In genomic region chr15:36251450-36251849, GRCh38 we compare ENCODE assay signal across 30 cellular contexts.
DNase-seq lines count a peak whose midpoint lies in the region; ATAC-seq and TF ChIP-seq lines count a peak whose summit lies in the region.
"Had no signal": no experiment of that assay in that cellular context is flagged by ENCODE, and none has a peak within 500 bp of the region (broad histone marks: within the 10 kb centered on the region; RNA-seq: fewer than 3 reads in every experiment).

No MANE protein-coding gene starts in this region.

- no peak overlapping the region for H2BK15ac ChIP-seq in IMR-90 (ENCODE audit: low read depth, low read length)

- no peak overlapping the region for H3K23ac ChIP-seq in IMR-90 (ENCODE audit: low read depth, low read length)

- no peak overlapping the region for H2AK9ac ChIP-seq in IMR-90 (replicated peaks; ENCODE audit: low read depth, low read length, poor library complexity)

- no peak overlapping the region for H3K9ac ChIP-seq in IMR-90 (ENCODE audit: low read depth, low read length)

- no peak overlapping the region for H3K56ac ChIP-seq in IMR-90 (ENCODE audit: extremely low read depth, insufficient read depth, low read length)

- H3K18ac ChIP-seq in IMR-90 (ENCODE audit: low read depth, low read length) = no peak overlapping the region

- H3K4me3 ChIP-seq in IMR-90 (ENCODE audit: insufficient read depth, low read depth, low read length) (no peak overlapping the region), choroid plexus epithelial cell (ENCODE audit: low read depth, low read length) (no peak overlapping the region)
- H3K4me3 ChIP-seq: body of pancreas, esophagus muscularis mucosa, MG63, upper lobe of right lung had no signal

- H3K4me1 ChIP-seq in IMR-90 (ENCODE audit: control insufficient read depth, insufficient read depth, low read length) = no peaks in the 10 kb centered on the region
- H3K4me1 ChIP-seq: BE2C, body of pancreas, upper lobe of right lung had no signal

- BruUV-seq in IMR-90 (replicated peaks; lab: Mats Ljungman, UMichigan) = no TSS peak

- H3K9me3 ChIP-seq in IMR-90 (ENCODE audit: control insufficient read depth, insufficient read depth, low read length) = no peaks in the 10 kb centered on the region
- H3K9me3 ChIP-seq: BE2C, body of pancreas, esophagus muscularis mucosa, MG63, upper lobe of right lung had no signal

- H4K20me1 ChIP-seq in IMR-90 (ENCODE audit: insufficient read depth, low read length) = no peaks in the 10 kb centered on the region

- in situ Hi-C loops in IMR-90 (cut with MboI; ENCODE audit: low sequenced_read_pairs) = no loop called here

- H4K8ac ChIP-seq in IMR-90 (ENCODE audit: low read depth in 2 of 2, low read length in 2 of 2) = no peak overlapping the region

- intact Hi-C loops in IMR-90 (cut with micrococcal nuclease) = no loop called here

- H3K4ac ChIP-seq in IMR-90 (ENCODE audit: low read depth, low read length) = no peak overlapping the region

- H4K91ac ChIP-seq in IMR-90 (ENCODE audit: insufficient read depth, low read depth, low read length) = no peak overlapping the region

- no peak overlapping the region for H3K27ac ChIP-seq in IMR-90 (ENCODE audit: insufficient read depth, low read length)
- H3K27ac ChIP-seq: body of pancreas, esophagus muscularis mucosa, upper lobe of right lung had no signal

- no peaks in the 10 kb centered on the region for H3K36me3 ChIP-seq in IMR-90 (ENCODE audit: control insufficient read depth, insufficient read depth, low read length)
- H3K36me3 ChIP-seq: BE2C, esophagus muscularis mucosa, MG63, upper lobe of right lung had no signal

- POLR2A ChIA-PET in IMR-90 (lab: Charles Lee; ENCODE audit: unreplicated experiment) = no interaction called here

- H3K79me1 ChIP-seq in IMR-90 (ENCODE audit: low read depth in 1 of 2, low read length in 2 of 2) = no peaks in the 10 kb centered on the region

- WGBS in IMR-90 (ENCODE audit: extremely low coverage in 2 of 2, insufficient read length in 1 of 2), 2 experiments = no CpG with 5 or more reads among the region's 1 CpG

- H3K27me3 ChIP-seq in IMR-90 (ENCODE audit: control insufficient read depth, insufficient read depth, low read length) = no peaks in the 10 kb centered on the region
- H3K27me3 ChIP-seq: BE2C, body of pancreas, esophagus muscularis mucosa, MG63, upper lobe of right lung had no signal

- peak; percentile 44; the same call in 1 of the 2 replicates for ATAC-seq in IMR-90 (ENCODE audit: low read depth)
- ATAC-seq: activated CD8-positive, alpha-beta T cell treated with anti-CD3 and anti-CD28 coated beads for 36 hours; body of pancreas; Panc1; upper lobe of right lung had no signal

- H3K14ac ChIP-seq in IMR-90 (replicated peaks; ENCODE audit: low read depth, low read length) = no peak overlapping the region

- no peak for TF ChIP-seq POLR2A in IMR-90 (IDR thresholded peaks at IDR 0.05; ENCODE audit: low read depth, low read length)

- CTCF ChIA-PET in IMR-90 (lab: Yijun Ruan, JAX) = interaction anchor here (1.5 kb wide), 1 partner anchor 13 kb away, joined by 3 read pairs; no protein-coding TSS in a partner anchor

- no peak overlapping the region for H4K5ac ChIP-seq in IMR-90 (ENCODE audit: low read depth, low read length)

- no peak overlapping the region for H2AK5ac ChIP-seq in IMR-90 (ENCODE audit: low read depth, low read length)

- no peak overlapping the region for H2BK20ac ChIP-seq in IMR-90 (ENCODE audit: low read depth, low read length)

- dilution Hi-C loops in IMR-90 (cut with HindIII; ENCODE audit: low sequenced_read_pairs, unreplicated experiment) = no loop called here

- no peak overlapping the region for H3K4me2 ChIP-seq in IMR-90 (ENCODE audit: low read depth, low read length)

- no peaks in the 10 kb centered on the region for H3K9me1 ChIP-seq in IMR-90 (ENCODE audit: insufficient read depth, low read length)

- H2AFZ ChIP-seq in IMR-90 (replicated peaks; ENCODE audit: low read length, poor library complexity) = no peak overlapping the region

- no peak for TF ChIP-seq RAD21 in IMR-90 (IDR thresholded peaks at IDR 0.05; ENCODE audit: low read length)

- no peak overlapping the region for H2BK5ac ChIP-seq in IMR-90 (ENCODE audit: low read depth, low read length, poor library complexity, severe bottlenecking)

- TF ChIP-seq CTCF in IMR-90 (conservative IDR thresholded peaks at IDR 0.05; ENCODE audit: low read depth, low read length) (no peak; the same call in 1 of the 2 replicates), choroid plexus epithelial cell (conservative IDR thresholded peaks at IDR 0.05; ENCODE audit: low read depth, low read length) (peak; percentile 46)

- no peak overlapping the region for H2BK120ac ChIP-seq in IMR-90 (ENCODE audit: low read depth, low read length)

- DNase-seq in ELR (ENCODE audit: low read depth) (peak; percentile 1), IMR-90 (no peak), choroid plexus epithelial cell (ENCODE audit: low read depth) (peak; percentile 47), iPS-NIHi7 (ENCODE audit: extremely low spot score) (peak; percentile 12), GF-D8 (lab: John Stamatoyannopoulos, UW) (no peak), HPDE6-E6E7 (ENCODE audit: extremely low spot score) (no peak), NCI-H524 (lab: John Stamatoyannopoulos, UW) (no peak)
- no peak for DNase-seq in stimulated activated naive CD4-positive, alpha-beta T cell (lab: John Stamatoyannopoulos, UW)
- DNase-seq: activated CD4-positive, alpha-beta T cell treated with anti-CD3 and anti-CD28 coated beads for 1 hour; activated CD8-positive, alpha-beta T cell treated with anti-CD3 and anti-CD28 coated beads for 36 hours; activated effector memory CD4-positive, alpha-beta T cell treated with anti-CD3 and anti-CD28 coated beads, Interleukin-2, amount 50 U/mL, for 16 hours; activated naive CD8-positive, alpha-beta T cell treated with anti-CD3 and anti-CD28 coated beads, Interleukin-2, amount 10 ng/mL, durations not matched to agents 7 days and 5 days; BE2C; body of pancreas; DMS53; effector CD8-positive, alpha-beta T cell; HCEC 1CT; head of caudate nucleus; MG63; naive B cell; NCI-H1417; NCI-H2107; NCI-H446 treated with DMSO at 0.1 percent for 48 hours; NK-92 treated with Interleukin-12 subunit alpha and Interleukin-12 subunit beta, amount 100 ng/mL, for 24 hours; small intestine; stimulated activated CD4-positive, alpha-beta T cell treated with anti-CD3 and anti-CD28 coated beads, Interleukin-2, amount 100 ng/mL, for 24 hours; substantia nigra; upper lobe of right lung had no signal

TF ChIP-seq in IMR-90, 13 proteins besides CTCF, POLR2A, EP300 and RAD21:
- TF ChIP-seq BHLHE40 (IDR thresholded peaks at IDR 0.05; ENCODE audit: low read depth, low read length) (no peak), FOS (IDR thresholded peaks at IDR 0.05; ENCODE audit: low read depth, low read length) (no peak), MAFK (IDR thresholded peaks at IDR 0.05; ENCODE audit: low read depth, low read length) (no peak), RCOR1 (IDR thresholded peaks at IDR 0.05; ENCODE audit: insufficient replicate concordance, low read length) (no peak), SMC3 (IDR thresholded peaks at IDR 0.05; ENCODE audit: low read depth, low read length) (no peak), NFE2L2 (IDR thresholded peaks at IDR 0.05; ENCODE audit: low read depth, low read length) (no peak)

Comparison
In these comparisons a context has a peak if more than half of its experiments do, and no peak if none do; other contexts are left out.
1. DNase-seq: peak in ELR (single experiment), choroid plexus epithelial cell (single experiment) and iPS-NIHi7 (single experiment); none in IMR-90 (single experiment), GF-D8 (single experiment), HPDE6-E6E7 (single experiment), stimulated activated naive CD4-positive, alpha-beta T cell (0 of 6) and NCI-H524 (0 of 2).